In genomic region chr7:144259067-144259466, GRCh38 we compare ENCODE assay signal across 5 cellular contexts. TPM values are rescaled to one million over a fixed set of nuclear protein-coding genes. Genes with fewer than 3 reads are reported as not detected.
"Had no signal": no experiment of that assay in that cellular context is flagged by ENCODE, and none has a peak within 500 bp of the region (broad histone marks: within the 10 kb centered on the region; RNA-seq: fewer than 3 reads in every experiment).

No MANE protein-coding gene starts in this region.

RNA-seq across cellular contexts. Expression of gene OR2A7, which starts 5.5 kb away (rescaled TPM):
- total RNA-seq: HFFc6, HT1080 had no signal

RNA-seq across cellular contexts. Expression of gene CTAGE8, which starts 10.0 kb away (rescaled TPM):
- total RNA-seq: H1, HFFc6, HT1080 had no signal
- polyA plus RNA-seq: H1 had no signal

RNA-seq across cellular contexts. Expression of gene OR2A42, which starts 19.7 kb away (rescaled TPM):
- total RNA-seq: H1, H9, HFFc6, HT1080 had no signal
- polyA plus RNA-seq: H1, IgD-negative memory B cell had no signal

RNA-seq across cellular contexts. Expression of gene OR2A1, which starts 53.2 kb away (rescaled TPM):
- total RNA-seq: H1, H9, HFFc6, HT1080 had no signal
- polyA plus RNA-seq: IgD-negative memory B cell had no signal
